ENCODE assay signal across 8 cellular contexts in genomic region chr3:39291903-39292329, GRCh38. TPM values are rescaled to one million over a fixed set of nuclear protein-coding genes. Genes with fewer than 3 reads are reported as not detected.
DNase-seq lines count a peak whose midpoint lies in the region; ATAC-seq and TF ChIP-seq lines count a peak whose summit lies in the region.

No MANE protein-coding gene starts in this region.

- H3K4me1 Mint-ChIP-seq in Caco-2 (ENCODE audit: low read depth, unreplicated experiment), result peaks cover 26% of the 10 kb centered on the region
- H3K4me1 Mint-ChIP-seq in activated naive CD4-positive, alpha-beta T cell treated with anti-CD3 and anti-CD28 coated beads, Interleukin-2, amount 10 ng/mL, durations not matched to agents 7 days and 5 days, result peaks cover 42% of the 10 kb centered on the region

- H3K4me3 Mint-ChIP-seq in Caco-2 (ENCODE audit: unreplicated experiment), result no peak overlapping the region
- no peak overlapping the region for H3K4me3 Mint-ChIP-seq in activated naive CD4-positive, alpha-beta T cell treated with anti-CD3 and anti-CD28 coated beads, Interleukin-2, amount 10 ng/mL, durations not matched to agents 7 days and 5 days

- H3K9me3 ChIP-seq in Caco-2 (no peaks in the 10 kb centered on the region), uterus (no peaks in the 10 kb centered on the region)

- ATAC-seq in HG02759 (IDR thresholded peaks at IDR 0.05; ENCODE audit: unreplicated experiment), result no peak

- no peaks in the 10 kb centered on the region for H3K27me3 Mint-ChIP-seq in Caco-2 (ENCODE audit: insufficient read depth, unreplicated experiment)
- H3K27me3 Mint-ChIP-seq in activated naive CD4-positive, alpha-beta T cell treated with anti-CD3 and anti-CD28 coated beads, Interleukin-2, amount 10 ng/mL, durations not matched to agents 7 days and 5 days, result peaks cover 3% of the 10 kb centered on the region

- H3K36me3 Mint-ChIP-seq in Caco-2 (ENCODE audit: insufficient read depth, unreplicated experiment), result no peaks in the 10 kb centered on the region
- H3K36me3 Mint-ChIP-seq in activated naive CD4-positive, alpha-beta T cell treated with anti-CD3 and anti-CD28 coated beads, Interleukin-2, amount 10 ng/mL, durations not matched to agents 7 days and 5 days, result no peaks in the 10 kb centered on the region

- no peaks in the 10 kb centered on the region for H3K9me3 Mint-ChIP-seq in Caco-2 (ENCODE audit: unreplicated experiment)
- no peaks in the 10 kb centered on the region for H3K9me3 Mint-ChIP-seq in activated naive CD4-positive, alpha-beta T cell treated with anti-CD3 and anti-CD28 coated beads, Interleukin-2, amount 10 ng/mL, durations not matched to agents 7 days and 5 days

- H3K4me3 ChIP-seq in Caco-2 (ENCODE audit: low read depth, low read length) (no peak overlapping the region), uterus (no peak overlapping the region)
- no peak overlapping the region for H3K4me3 ChIP-seq in Jurkat, Clone E6-1 (ENCODE audit: low read length)

- H3K4me1 ChIP-seq in Caco-2, result peaks cover 17% of the 10 kb centered on the region
- H3K4me1 ChIP-seq in uterus, result no peaks in the 10 kb centered on the region

- no peak overlapping the region for H3K27ac ChIP-seq in uterus

- BruUV-seq in Caco-2 (replicated peaks; lab: Mats Ljungman, UMichigan), result no TSS peak

- TF ChIP-seq CTCF in Caco-2 (IDR thresholded peaks at IDR 0.05; ENCODE audit: insufficient read depth in 1 of 2, low read depth in 1 of 2, low read length in 1 of 2, severe bottlenecking in 1 of 2, unreplicated experiment in 1 of 2) (peak; percentile 55 to 86), uterus (IDR thresholded peaks at IDR 0.05) (peak; percentile 76 to 92 (median 83))

- CTCF ChIA-PET in Caco-2 (lab: Charles Lee), result interaction anchor here (0.5 to 4.0 kb wide), 6 partner anchors 12 to 166 kb away, joined by 3 to 17 read pairs (median 7); partner anchors contain the start of gene CX3CR1
- CTCF ChIA-PET in activated naive CD4-positive, alpha-beta T cell treated with anti-CD3 and anti-CD28 coated beads, Interleukin-2, amount 10 ng/mL, durations not matched to agents 7 days and 5 days (lab: Charles Lee), result interaction anchor here (0.6 to 13.4 kb wide), 61 partner anchors 9 to 767 kb away, joined by 3 to 358 read pairs (median 5); partner anchors contain the start of genes CCR8, CX3CR1, GORASP1 and TTC21A

- peak; percentile 55 to 66 for DNase-seq in Caco-2
- peak; percentile 64 for DNase-seq in Jurkat, Clone E6-1 (ENCODE audit: low read depth, low spot score)
- peak; percentile 62 for DNase-seq in SKM-1 (lab: John Stamatoyannopoulos, UW; ENCODE audit: unreplicated experiment)
- DNase-seq in activated naive CD4-positive, alpha-beta T cell treated with anti-CD3 and anti-CD28 coated beads, Interleukin-2, amount 10 ng/mL, durations not matched to agents 7 days and 5 days, result peak; percentile 83
- DNase-seq in head of caudate nucleus, result peak in 41 of 42 donors; percentile 42 to 93 (median 79)
- DNase-seq in posterior cingulate gyrus, result peak in 9 of 10 donors; percentile 27 to 94 (median 80)
- DNase-seq in uterus, result peak; percentile 57 to 61

- POLR2A ChIA-PET in Caco-2 (lab: Charles Lee), result no interaction called here

- intact Hi-C loops in Caco-2 (cut with micrococcal nuclease; ENCODE audit: unreplicated experiment), result loop anchor here (1.0 kb wide), 1 partner anchor 25 kb away; no protein-coding TSS in a partner anchor
- intact Hi-C loops in head of caudate nucleus (cut with DNase I), result loop anchor here (5.0 kb wide), 2 partner anchors 85 to 105 kb away; no protein-coding TSS in a partner anchor
- intact Hi-C loops in posterior cingulate gyrus (cut with DNase I), result loop anchor here (5.0 kb wide), 1 partner anchor 185 kb away; the partner anchor contains the start of genes GORASP1 and TTC21A
- intact Hi-C loops in uterus (cut with DNase I; ENCODE audit: low total_unique reads), result loop anchor here (5.0 kb wide), 1 partner anchor 165 kb away; no protein-coding TSS in a partner anchor

- H3K27me3 ChIP-seq in Caco-2 (replicated peaks; ENCODE audit: control insufficient read depth, insufficient read depth, low read length) (no peaks in the 10 kb centered on the region), uterus (no peaks in the 10 kb centered on the region)

- no peak overlapping the region for H3K27ac Mint-ChIP-seq in Caco-2 (ENCODE audit: unreplicated experiment)
- H3K27ac Mint-ChIP-seq in activated naive CD4-positive, alpha-beta T cell treated with anti-CD3 and anti-CD28 coated beads, Interleukin-2, amount 10 ng/mL, durations not matched to agents 7 days and 5 days, result no peak overlapping the region

- H3K36me3 ChIP-seq in Caco-2 (ENCODE audit: control insufficient read depth, insufficient read depth, low read length) (no peaks in the 10 kb centered on the region), uterus (no peaks in the 10 kb centered on the region)

- TF ChIP-seq POLR2A in uterus (IDR thresholded peaks at IDR 0.05), result no peak

RNA-seq across cellular contexts. Expression of gene CX3CR1, which starts 12.1 kb away (rescaled TPM):
- 0.61 TPM in 1 of 2 replicates, not detected in the other for total RNA-seq in Caco-2 (2022)
- not detected for polyA plus RNA-seq in Jurkat, Clone E6-1 (2012; ENCODE audit: insufficient read depth, insufficient read length)
- total RNA-seq in uterus, result 1 to 10 TPM in 3 of 4 donors, not detected in 1; 1.1 to 7.6 (median 2.1) TPM

RNA-seq across cellular contexts. Expression of gene CCR8, which starts 37.6 kb away (rescaled TPM):
- total RNA-seq in Caco-2 (2022) (not detected in 2 replicates), uterus (not detected)
- 1.5 TPM for polyA plus RNA-seq in Jurkat, Clone E6-1 (2012; ENCODE audit: insufficient read depth, insufficient read length)
